In the genomic region with DNA sequence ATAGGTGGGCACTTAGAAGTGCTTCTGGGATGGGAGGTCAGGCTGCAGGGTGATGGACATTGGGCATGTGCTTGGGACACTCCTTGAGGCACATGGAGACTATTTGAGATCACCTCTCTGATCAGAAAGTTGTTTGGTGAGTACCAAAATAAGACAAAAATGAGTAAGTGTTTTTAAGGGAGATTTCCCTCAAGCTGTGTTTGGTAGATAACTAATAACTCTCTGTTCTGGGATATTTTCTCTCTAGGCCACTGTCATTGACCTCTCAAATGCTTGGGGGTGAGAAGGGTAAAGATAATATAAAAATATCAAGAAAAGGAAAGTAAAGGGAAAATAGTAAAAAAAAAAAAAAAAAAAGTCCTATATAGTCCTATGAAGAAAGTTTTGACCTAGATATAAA, we compare ENCODE assay signal across 1 cellular context.
TF ChIP-seq lines count a peak whose summit lies in the region.

No MANE protein-coding gene starts in this region.

TF ChIP-seq in IMR-90, 13 proteins besides CTCF, POLR2A, EP300 and RAD21 (continued from another document):
- TF ChIP-seq CHD1 (IDR thresholded peaks at IDR 0.05; ENCODE audit: low read depth, low read length) (no peak), RCOR1 (IDR thresholded peaks at IDR 0.05; ENCODE audit: insufficient replicate concordance, low read length) (no peak)
- TF ChIP-seq, protein P1, sequence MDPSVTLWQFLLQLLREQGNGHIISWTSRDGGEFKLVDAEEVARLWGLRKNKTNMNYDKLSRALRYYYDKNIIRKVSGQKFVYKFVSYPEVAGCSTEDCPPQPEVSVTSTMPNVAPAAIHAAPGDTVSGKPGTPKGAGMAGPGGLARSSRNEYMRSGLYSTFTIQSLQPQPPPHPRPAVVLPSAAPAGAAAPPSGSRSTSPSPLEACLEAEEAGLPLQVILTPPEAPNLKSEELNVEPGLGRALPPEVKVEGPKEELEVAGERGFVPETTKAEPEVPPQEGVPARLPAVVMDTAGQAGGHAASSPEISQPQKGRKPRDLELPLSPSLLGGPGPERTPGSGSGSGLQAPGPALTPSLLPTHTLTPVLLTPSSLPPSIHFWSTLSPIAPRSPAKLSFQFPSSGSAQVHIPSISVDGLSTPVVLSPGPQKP (IDR thresholded peaks at IDR 0.05; ENCODE audit: borderline replicate concordance, low read depth, low read length): no peak
